ENCODE assay signal across 13 cellular contexts in the genomic region with DNA sequence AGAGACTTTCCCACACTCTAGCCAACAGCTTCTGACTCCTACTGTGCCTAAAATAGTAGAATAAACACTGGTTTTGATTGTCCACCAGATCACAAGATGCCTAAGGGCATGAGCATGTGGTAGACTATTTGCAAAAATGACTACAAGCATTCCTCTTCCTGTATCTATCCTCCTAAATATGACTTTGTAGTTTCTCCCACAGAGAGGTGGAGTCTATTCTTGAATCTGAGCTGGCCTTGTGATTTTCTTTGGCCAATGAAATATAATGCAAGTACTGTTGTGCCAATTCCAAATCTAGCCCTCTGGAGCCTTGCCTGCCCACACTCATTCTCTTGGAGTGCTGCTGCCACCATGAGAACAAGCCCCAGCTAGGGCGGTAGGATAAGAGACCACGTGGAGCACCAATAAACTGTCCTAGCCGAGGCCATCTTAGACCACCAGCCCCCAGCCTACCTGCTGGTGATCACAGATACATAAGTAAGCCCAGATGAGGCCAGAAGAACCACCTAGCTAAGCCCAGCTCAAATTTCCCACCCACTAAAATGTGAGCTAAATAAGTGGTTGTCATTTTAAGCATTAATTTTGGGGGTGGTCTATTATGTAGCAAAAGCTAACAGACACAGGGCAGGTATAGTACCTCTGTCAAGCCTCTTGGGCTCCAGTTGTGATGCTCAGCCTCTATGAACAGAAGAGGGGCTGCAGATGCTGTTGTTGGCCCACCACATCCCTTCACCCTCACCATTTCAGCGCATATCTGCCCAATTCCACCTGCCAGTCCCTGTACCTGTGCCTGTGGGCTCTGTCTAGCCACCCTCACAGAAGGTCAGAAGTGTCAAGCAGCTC. TPM values are rescaled to one million over a fixed set of nuclear protein-coding genes. Genes with fewer than 3 reads are reported as not detected.
DNase-seq lines count a peak whose midpoint lies in the region; ATAC-seq and TF ChIP-seq lines count a peak whose summit lies in the region.
"Had no signal": no experiment of that assay in that cellular context is flagged by ENCODE, and none has a peak within 500 bp of the region (broad histone marks: within the 10 kb centered on the region; RNA-seq: fewer than 3 reads in every experiment).

No MANE protein-coding gene starts in this region.

- no peaks in the 10 kb centered on the region for H3K27me3 ChIP-seq in AG04450 (ENCODE audit: control insufficient read depth, insufficient read depth, low read length)
- no peaks in the 10 kb centered on the region for H3K27me3 ChIP-seq in breast epithelium
- no peaks in the 10 kb centered on the region for H3K27me3 ChIP-seq in mesenchymal stem cell (ENCODE audit: control insufficient read depth in 1 of 2, insufficient read depth in 1 of 2, low read length in 2 of 2)
- H3K27me3 ChIP-seq: esophagus squamous epithelium, upper lobe of left lung had no signal

- H3K9me3 Mint-ChIP-seq in HFFc6: peaks cover 4% of the 10 kb centered on the region
- peaks cover 9% of the 10 kb centered on the region for H3K9me3 Mint-ChIP-seq in progenitor cell of endocrine pancreas (ENCODE audit: low read depth)

- H2AFZ ChIP-seq in mesenchymal stem cell (ENCODE audit: low read depth, low read length): no peak overlapping the region

- no peak overlapping the region for H2BK5ac ChIP-seq in mesenchymal stem cell (ENCODE audit: low read depth, low read length, poor library complexity, severe bottlenecking)

- no peak overlapping the region for H4K91ac ChIP-seq in mesenchymal stem cell (ENCODE audit: low read length)

- no peak overlapping the region for H2BK15ac ChIP-seq in mesenchymal stem cell (ENCODE audit: low read depth, poor library complexity, severe bottlenecking)

- H3K79me1 ChIP-seq in mesenchymal stem cell (replicated peaks; ENCODE audit: low read length, poor library complexity, severe bottlenecking): no peaks in the 10 kb centered on the region

- H3K4me1 Mint-ChIP-seq in HFFc6 (ENCODE audit: low read depth) (peaks cover 53% of the 10 kb centered on the region), progenitor cell of endocrine pancreas (ENCODE audit: low read depth) (peaks cover 20% of the 10 kb centered on the region)

- no peak overlapping the region for H2AK5ac ChIP-seq in mesenchymal stem cell (ENCODE audit: low read length, severe bottlenecking)

- H3K27ac Mint-ChIP-seq in HFFc6: peak overlapping the region; percentile 89
- H3K27ac Mint-ChIP-seq in progenitor cell of endocrine pancreas: no peak overlapping the region

- peak overlapping the region in 1 of 2 experiments; percentile 13 for H3K18ac ChIP-seq in mesenchymal stem cell (ENCODE audit: low read depth in 1 of 2, low read length in 2 of 2)

- H3K27ac ChIP-seq in AG04450 (ENCODE audit: low read depth, low read length) (peak overlapping the region; percentile 39), breast epithelium (peak overlapping the region; percentile 59 to 67), mesenchymal stem cell (ENCODE audit: low read length, poor library complexity, severe bottlenecking) (no peak overlapping the region)
- H3K27ac ChIP-seq: left ventricle myocardium inferior had no signal

- WGBS in mesenchymal stem cell: 78% methylated on average over 4 of the region's 4 CpGs

- H3K4me3 Mint-ChIP-seq in HFFc6 (peak overlapping the region; percentile 26; the same call in 1 of the 2 replicates), progenitor cell of endocrine pancreas (ENCODE audit: low read depth) (no peak overlapping the region)

- POLR2A ChIA-PET in AG04450 (lab: Yijun Ruan, JAX): interaction anchor here (0.7 kb wide), 1 partner anchor 20 kb away, joined by 3 read pairs; no protein-coding TSS in a partner anchor

- intact Hi-C loops in breast epithelium (cut with DNase I; ENCODE audit: low total_unique reads): no loop called here

- no peak overlapping the region for H3K4me2 ChIP-seq in mesenchymal stem cell (ENCODE audit: low read length, poor library complexity, severe bottlenecking)

- ATAC-seq in HG02588 (IDR thresholded peaks at IDR 0.05; ENCODE audit: unreplicated experiment): no peak

- no peak for TF ChIP-seq POLR2A in breast epithelium (IDR thresholded peaks at IDR 0.05)

- H3K23ac ChIP-seq in mesenchymal stem cell (ENCODE audit: low read length in 2 of 2): no peak overlapping the region

- H2BK120ac ChIP-seq in mesenchymal stem cell (ENCODE audit: low read depth, low read length): no peak overlapping the region

- CTCF ChIA-PET in AG04450 (lab: Charles Lee): interaction anchor here (1.4 kb wide), 1 partner anchor 12 kb away, joined by 3 read pairs; no protein-coding TSS in a partner anchor

- H3K4me1 ChIP-seq in breast epithelium: no peaks in the 10 kb centered on the region
- H3K4me1 ChIP-seq in mesenchymal stem cell (ENCODE audit: control insufficient read depth, insufficient read depth, low read depth, low read length): peaks cover 10% of the 10 kb centered on the region

- peaks cover 10% of the 10 kb centered on the region for H3K9me3 ChIP-seq in AG04450 (ENCODE audit: control insufficient read depth, insufficient read depth, low read length)
- peaks cover 0 to 10% of the 10 kb centered on the region in 2 donors for H3K9me3 ChIP-seq in breast epithelium
- peaks cover 7% of the 10 kb centered on the region for H3K9me3 ChIP-seq in mesenchymal stem cell (ENCODE audit: control insufficient read depth, low read length)
- H3K9me3 ChIP-seq: esophagus squamous epithelium had no signal

- no peak overlapping the region for H4K8ac ChIP-seq in mesenchymal stem cell (ENCODE audit: low read length)

- H3K4ac ChIP-seq in mesenchymal stem cell (ENCODE audit: low read depth in 1 of 2, low read length in 2 of 2): no peak overlapping the region

- H3K14ac ChIP-seq in mesenchymal stem cell (ENCODE audit: low read length in 2 of 2): no peak overlapping the region

- no peak for DNase-seq in AG04450 (ENCODE audit: low read depth, low spot score)
- peak; percentile 98 for DNase-seq in HFFc6
- peak in 1 of 2 donors; percentile 45 for DNase-seq in breast epithelium (ENCODE audit: low spot score in 2 of 2)
- peak; percentile 82 for DNase-seq in mesenchymal stem cell
- no peak for DNase-seq in activated CD4-positive, alpha-beta T cell treated with anti-CD3 and anti-CD28 coated beads for 48 hours
- no peak for DNase-seq in Ammon's horn (ENCODE audit: low spot score)
- DNase-seq in progenitor cell of endocrine pancreas (ENCODE audit: low spot score, unreplicated experiment): no peak
- DNase-seq: amygdala, esophagus squamous epithelium, left ventricle myocardium inferior, occipital lobe had no signal

- H3K4me3 ChIP-seq in AG04450 (ENCODE audit: low read depth, low read length) (no peak overlapping the region), breast epithelium (no peak overlapping the region), mesenchymal stem cell (ENCODE audit: insufficient read depth in 1 of 2, low read depth in 1 of 2, low read length in 2 of 2) (no peak overlapping the region)
- H3K4me3 ChIP-seq: esophagus squamous epithelium, left ventricle myocardium inferior, upper lobe of left lung had no signal

- H3K9ac ChIP-seq in mesenchymal stem cell (ENCODE audit: low read length): peak overlapping the region; percentile 24

- TF ChIP-seq CTCF in AG04450 (IDR thresholded peaks at IDR 0.05; ENCODE audit: low read depth, low read length): no peak
- TF ChIP-seq CTCF in HFFc6 (IDR thresholded peaks at IDR 0.05): no peak
- TF ChIP-seq CTCF in breast epithelium (IDR thresholded peaks at IDR 0.05): no peak
- TF ChIP-seq CTCF in progenitor cell of endocrine pancreas (IDR thresholded peaks at IDR 0.05; ENCODE audit: unreplicated experiment): no peak

- 0 out of 2 replicates have a peak, but pooled peaks cover 2% of the 10 kb centered on the region for H3K27me3 Mint-ChIP-seq in HFFc6 (ENCODE audit: insufficient read depth)
- peaks cover 2% of the 10 kb centered on the region for H3K27me3 Mint-ChIP-seq in progenitor cell of endocrine pancreas

- H3K36me3 ChIP-seq in breast epithelium (no peaks in the 10 kb centered on the region), mesenchymal stem cell (ENCODE audit: control insufficient read depth in 1 of 2, insufficient read depth in 2 of 2, low read depth in 1 of 2, low read length in 2 of 2) (no peaks in the 10 kb centered on the region)
- H3K36me3 ChIP-seq: esophagus squamous epithelium, left ventricle myocardium inferior, upper lobe of left lung had no signal

- H3K36me3 Mint-ChIP-seq in HFFc6 (ENCODE audit: low read depth): peaks cover 14% of the 10 kb centered on the region; the same call in 1 of the 2 replicates
- peaks cover 2% of the 10 kb centered on the region for H3K36me3 Mint-ChIP-seq in progenitor cell of endocrine pancreas (ENCODE audit: insufficient read depth)

- peak overlapping the region in 1 of 2 experiments; percentile 7 for H2BK12ac ChIP-seq in mesenchymal stem cell (ENCODE audit: low read length in 2 of 2)

RNA-seq across cellular contexts. Expression of a gene that starts 17.9 kb away (rescaled TPM):
- polyA plus RNA-seq in AG04450 (2011; rRNA removed): 54.4 and 61.5 TPM in 2 replicates
- polyA minus RNA-seq in AG04450 (2011; rRNA and poly(A)+ RNA removed): 38.4 and 48.0 TPM in 2 replicates
- 100 to 1,000 TPM; 135 to 161 (median 144) TPM for total RNA-seq in HFFc6 (2021; fragmentation: NEBNext Ultra II Directional; extraction: Animal tissue kit (Norgen Biotek cat#: 25700))
- total RNA-seq in breast epithelium (100 to 1,000 TPM; 198 to 737 (median 492) TPM), progenitor cell of endocrine pancreas (325 and 368 TPM in 2 replicates)
- polyA plus RNA-seq in mesenchymal stem cell (2013, experiment 1 of 2): 407 TPM
- polyA plus RNA-seq in mesenchymal stem cell (2013, experiment 2 of 2): 408 TPM

Comparison
In these comparisons a context has a peak if more than half of its experiments do, and no peak if none do; other contexts are left out.
1. DNase-seq: peak in HFFc6 (single experiment) and mesenchymal stem cell (single experiment); none in AG04450 (single experiment), activated CD4-positive, alpha-beta T cell treated with anti-CD3 and anti-CD28 coated beads for 48 hours (single experiment), Ammon's horn (single experiment) and progenitor cell of endocrine pancreas (single experiment).